8 cellular contexts compared by ENCODE assay signal in genomic region chr1:32817815-32818786, GRCh38. TPM values are rescaled to one million over a fixed set of nuclear protein-coding genes. Genes with fewer than 3 reads are reported as not detected.
A peak's percentile ranks its signal among the peaks of the same experiment; 100 is the strongest.
DNase-seq lines count a peak whose midpoint lies in the region; ATAC-seq and TF ChIP-seq lines count a peak whose summit lies in the region.

No MANE protein-coding gene starts in this region.

- H3K36me3 ChIP-seq in GM06990 (ENCODE audit: control insufficient read depth, insufficient read depth, low read length) (no peaks in the 10 kb centered on the region; the same call in none of the 2 replicates), body of pancreas (replicated peaks in 1 of 2; ENCODE audit: insufficient read depth in 1 of 2, low read depth in 2 of 2) (no peaks in the 10 kb centered on the region), psoas muscle (ENCODE audit: insufficient read depth in 1 of 2, low read depth in 1 of 2) (no peaks in the 10 kb centered on the region)

- intact Hi-C loops in body of pancreas (cut with DNase I) (no loop called here), psoas muscle (cut with DNase I) (loop anchor here in 1 of 2 donors (5.0 kb wide), 2 partner anchors 54 to 116 kb away; partner anchors contain the start of genes FNDC5 and SYNC)

- ATAC-seq in HG02678 (IDR thresholded peaks at IDR 0.05; ENCODE audit: unreplicated experiment) (peak; percentile 9), body of pancreas (peak; percentile 24), psoas muscle (peak; percentile 54 to 74 (median 69)), GM18517 (IDR thresholded peaks at IDR 0.05; ENCODE audit: unreplicated experiment) (no peak)

- H3K27me3 ChIP-seq in GM06990 (replicated peaks; ENCODE audit: control insufficient read depth, insufficient read depth, low read length) (no peaks in the 10 kb centered on the region), body of pancreas (no peaks in the 10 kb centered on the region), psoas muscle (ENCODE audit: insufficient read depth in 3 of 3, low read length in 2 of 3) (no peaks in the 10 kb centered on the region)

- peaks cover 43% of the 10 kb centered on the region for H3K4me1 ChIP-seq in body of pancreas
- peaks cover 42% of the 10 kb centered on the region for H3K4me1 ChIP-seq in psoas muscle

- H3K4me3 ChIP-seq in GM06990 (replicated peaks; ENCODE audit: low read depth, low read length) (peak overlapping the region; percentile 94), body of pancreas (peak overlapping the region; percentile 78 to 98), psoas muscle (peak overlapping the region; percentile 74)

- H3K27ac ChIP-seq in body of pancreas (peak overlapping the region; percentile 91 to 96 (median 93)), psoas muscle (peak overlapping the region; percentile 94)

- 1 to 3% methylated on average over 10 to 50 of the region's 51 CpGs for WGBS in body of pancreas, 2 donors
- 1% methylated on average over 49 to 51 of the region's 51 CpGs for WGBS in psoas muscle, 3 donors

- DNase-seq in GM06990 (ENCODE audit: extremely low read depth, insufficient read length): no peak
- DNase-seq in NCI-H1092 (lab: John Stamatoyannopoulos, UW): peak; percentile 72
- peak; percentile 52 for DNase-seq in SW480 (ENCODE audit: low spot score)
- DNase-seq in body of pancreas: peak; percentile 74 to 76 (median 75)
- peak in 47 of 51 donors; percentile 21 to 82 (median 57) for DNase-seq in hypothalamus (lab: John Stamatoyannopoulos, UW)
- DNase-seq in psoas muscle: peak; percentile 86 to 91

- TF ChIP-seq CTCF in GM06990 (IDR thresholded peaks at IDR 0.05; ENCODE audit: insufficient read depth, low read length, poor library complexity, severe bottlenecking) (no peak), body of pancreas (IDR thresholded peaks at IDR 0.05) (peak in 1 of 7 experiments; percentile 11), psoas muscle (IDR thresholded peaks at IDR 0.05) (no peak)

- peak in 1 of 3 donors; percentile 33 for TF ChIP-seq POLR2A in body of pancreas (IDR thresholded peaks at IDR 0.05)

- H3K9me3 ChIP-seq in body of pancreas (no peaks in the 10 kb centered on the region), psoas muscle (no peaks in the 10 kb centered on the region)

RNA-seq across cellular contexts. Expression of gene S100PBP, which starts 0.6 kb away (rescaled TPM):
- 10 to 100 TPM; 15.6 to 27.0 TPM for total RNA-seq in body of pancreas
- total RNA-seq in psoas muscle: 10 to 100 TPM in 3 of 4 donors, 1 to 10 TPM in 1; 9.7 to 18.1 (median 12.9) TPM
- 1 to 10 TPM; 3.9 to 7.7 (median 4.5) TPM for polyA plus RNA-seq in psoas muscle

RNA-seq across cellular contexts. Expression of gene YARS1, which starts 0.9 kb away (rescaled TPM):
- total RNA-seq in body of pancreas: 10 to 100 TPM; 40.2 to 76.8 TPM
- 10 to 100 TPM; 36.9 to 90.2 (median 72.4) TPM for total RNA-seq in psoas muscle
- 100 to 1,000 TPM in 1 of 3 donors, 10 to 100 TPM in 2; 43.0 to 114 (median 90.9) TPM for polyA plus RNA-seq in psoas muscle

RNA-seq across cellular contexts. Expression of gene FNDC5, which starts 52.6 kb away (rescaled TPM):
- total RNA-seq in body of pancreas: not detected
- 100 to 1,000 TPM in 1 of 4 donors, 10 to 100 TPM in 3; 72.8 to 184 (median 86.6) TPM for total RNA-seq in psoas muscle
- polyA plus RNA-seq in psoas muscle: 100 to 1,000 TPM in 1 of 3 donors, 10 to 100 TPM in 2; 73.3 to 176 (median 91.6) TPM

Comparison
In these comparisons a context has a peak if more than half of its experiments do, and no peak if none do; other contexts are left out.
1. RNA of gene FNDC5, which starts 52.6 kb away (total RNA-seq): 72.8 to 184 TPM in psoas muscle; not detected in body of pancreas; every median in the first group is over 10 times any median in the second.
2. Peak in every context shown above with its lines, with median percentiles within 50 percentile points of each other: H3K4me3 ChIP-seq.